20 cellular contexts compared by ENCODE assay signal in the genomic region with DNA sequence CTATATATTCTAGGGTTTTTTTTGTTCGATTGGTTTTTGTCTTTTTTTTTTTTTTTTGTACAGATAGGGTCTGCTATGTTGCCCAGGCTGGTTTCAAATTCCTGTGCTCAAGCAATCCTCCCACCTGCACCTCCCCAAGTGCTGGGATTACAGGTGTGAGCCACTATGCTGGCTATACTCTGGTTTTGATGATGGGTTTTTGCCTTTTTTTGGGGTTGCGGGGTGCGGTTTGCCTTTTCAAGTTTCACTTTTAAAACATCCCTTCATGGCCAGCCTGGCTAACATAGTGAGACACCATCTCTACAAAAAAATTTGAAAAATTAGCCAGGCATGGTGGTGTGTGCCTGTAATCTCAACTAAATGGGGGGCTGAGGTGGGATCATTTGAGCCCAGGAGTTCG. TPM values are rescaled to one million over a fixed set of nuclear protein-coding genes. Genes with fewer than 3 reads are reported as not detected.
A peak's percentile ranks its signal among the peaks of the same experiment; 100 is the strongest.
DNase-seq lines count a peak whose midpoint lies in the region; ATAC-seq and TF ChIP-seq lines count a peak whose summit lies in the region.
"Had no signal": no experiment of that assay in that cellular context is flagged by ENCODE, and none has a peak within 500 bp of the region (broad histone marks: within the 10 kb centered on the region; RNA-seq: fewer than 3 reads in every experiment).

No MANE protein-coding gene starts in this region.

- H3K4me2 ChIP-seq in Loucy (ENCODE audit: low read depth, low read length, poor library complexity, severe bottlenecking) = peak overlapping the region; percentile 31
- no peak overlapping the region for H3K4me2 ChIP-seq in mammary epithelial cell (ENCODE audit: insufficient read depth, low read depth, low read length)

- H3K9me3 Mint-ChIP-seq in activated CD4-positive, alpha-beta T cell treated with anti-CD3 and anti-CD28 coated beads, Interleukin-2, amount 10 ng/mL, durations not matched to agents 7 days and 5 days = no peaks in the 10 kb centered on the region
- H3K9me3 Mint-ChIP-seq in activated CD8-positive, alpha-beta T cell treated with anti-CD3 and anti-CD28 coated beads, Interleukin-2, amount 10 ng/mL, durations not matched to agents 7 days and 5 days (ENCODE audit: insufficient read depth) = no peaks in the 10 kb centered on the region
- H3K9me3 Mint-ChIP-seq in progenitor cell of endocrine pancreas (ENCODE audit: low read depth) = no peaks in the 10 kb centered on the region

- H3F3A ChIP-seq in Loucy (ENCODE audit: low read depth) = no peaks in the 10 kb centered on the region

- H3K27me3 Mint-ChIP-seq in activated CD4-positive, alpha-beta T cell treated with anti-CD3 and anti-CD28 coated beads, Interleukin-2, amount 10 ng/mL, durations not matched to agents 7 days and 5 days = no peaks in the 10 kb centered on the region
- no peaks in the 10 kb centered on the region for H3K27me3 Mint-ChIP-seq in activated CD8-positive, alpha-beta T cell treated with anti-CD3 and anti-CD28 coated beads, Interleukin-2, amount 10 ng/mL, durations not matched to agents 7 days and 5 days (ENCODE audit: low read depth)
- H3K27me3 Mint-ChIP-seq in progenitor cell of endocrine pancreas = no peaks in the 10 kb centered on the region

- H4K20me1 ChIP-seq in Loucy (ENCODE audit: insufficient read depth, low read length, poor library complexity, severe bottlenecking) (peaks cover 97% of the 10 kb centered on the region), mammary epithelial cell (ENCODE audit: insufficient read depth, low read length) (peaks cover 6% of the 10 kb centered on the region)

- H3K4me1 ChIP-seq in Loucy (ENCODE audit: insufficient read depth, low read length, poor library complexity, severe bottlenecking) (peaks cover 46% of the 10 kb centered on the region), mammary epithelial cell (ENCODE audit: insufficient read depth, low read length) (peaks cover 13% of the 10 kb centered on the region)

- BruUV-seq in mammary epithelial cell (replicated peaks; lab: Mats Ljungman, UMichigan) = no TSS peak

- H3K4me3 ChIP-seq in Loucy (ENCODE audit: low read length, poor library complexity, severe bottlenecking) (no peak overlapping the region), mammary epithelial cell (replicated peaks in 1 of 3; ENCODE audit: insufficient read depth in 1 of 3, low read depth in 2 of 3, low read length in 3 of 3) (no peak overlapping the region)
- H3K4me3 ChIP-seq: GM23248 had no signal

- no peak overlapping the region for H3K4me3 Mint-ChIP-seq in activated CD4-positive, alpha-beta T cell treated with anti-CD3 and anti-CD28 coated beads, Interleukin-2, amount 10 ng/mL, durations not matched to agents 7 days and 5 days
- no peak overlapping the region for H3K4me3 Mint-ChIP-seq in activated CD8-positive, alpha-beta T cell treated with anti-CD3 and anti-CD28 coated beads, Interleukin-2, amount 10 ng/mL, durations not matched to agents 7 days and 5 days
- no peak overlapping the region for H3K4me3 Mint-ChIP-seq in progenitor cell of endocrine pancreas (ENCODE audit: low read depth)

- dilution Hi-C loops in mammary epithelial cell (cut with HindIII; ENCODE audit: low sequenced_read_pairs) = no loop called here

- H3K79me2 ChIP-seq in Loucy (ENCODE audit: insufficient read depth, low read length) = peaks cover 100% of the 10 kb centered on the region
- peaks cover 97% of the 10 kb centered on the region for H3K79me2 ChIP-seq in mammary epithelial cell (ENCODE audit: insufficient read depth, low read length)

- no peak overlapping the region for H3K27ac ChIP-seq in mammary epithelial cell (ENCODE audit: insufficient read depth, low read depth, low read length)
- H3K27ac ChIP-seq: GM23248 had no signal

- ATAC-seq in activated CD8-positive, alpha-beta T cell treated with anti-CD3 and anti-CD28 coated beads, Interleukin-2, amount 10 ng/mL, durations not matched to agents 7 days and 5 days = peak; percentile 35
- ATAC-seq: Panc1 had no signal

- H3K9ac ChIP-seq in Loucy (ENCODE audit: low read depth, low read length, poor library complexity, severe bottlenecking) = no peak overlapping the region
- H3K9ac ChIP-seq in mammary epithelial cell (ENCODE audit: insufficient read depth, low read length) = no peak overlapping the region
- H3K9ac ChIP-seq: GM23248 had no signal

- H3K27me3 ChIP-seq in Loucy (ENCODE audit: insufficient read depth, low read length, poor library complexity, severe bottlenecking) (no peaks in the 10 kb centered on the region), mammary epithelial cell (ENCODE audit: insufficient read depth, low read length) (no peaks in the 10 kb centered on the region)

- peaks cover 2% of the 10 kb centered on the region for H3K36me3 Mint-ChIP-seq in activated CD4-positive, alpha-beta T cell treated with anti-CD3 and anti-CD28 coated beads, Interleukin-2, amount 10 ng/mL, durations not matched to agents 7 days and 5 days (ENCODE audit: low read depth)
- H3K36me3 Mint-ChIP-seq in activated CD8-positive, alpha-beta T cell treated with anti-CD3 and anti-CD28 coated beads, Interleukin-2, amount 10 ng/mL, durations not matched to agents 7 days and 5 days (ENCODE audit: low read depth) = peaks cover 14% of the 10 kb centered on the region
- H3K36me3 Mint-ChIP-seq in progenitor cell of endocrine pancreas (ENCODE audit: insufficient read depth) = peaks cover 9% of the 10 kb centered on the region

- intact Hi-C loops in mammary epithelial cell (cut with micrococcal nuclease) = no loop called here

- POLR2A ChIA-PET in activated CD4-positive, alpha-beta T cell treated with anti-CD3 and anti-CD28 coated beads, Interleukin-2, amount 10 ng/mL, durations not matched to agents 7 days and 5 days (lab: Charles Lee) = no interaction called here
- POLR2A ChIA-PET in activated CD8-positive, alpha-beta T cell treated with anti-CD3 and anti-CD28 coated beads, Interleukin-2, amount 10 ng/mL, durations not matched to agents 7 days and 5 days (lab: Charles Lee) = no interaction called here

- H3K36me3 ChIP-seq in Loucy (ENCODE audit: insufficient read depth, low read length) (peaks cover 30% of the 10 kb centered on the region; the same call in 1 of the 2 replicates), mammary epithelial cell (ENCODE audit: insufficient read depth, low read length) (no peaks in the 10 kb centered on the region)

- CTCF ChIA-PET in activated CD4-positive, alpha-beta T cell treated with anti-CD3 and anti-CD28 coated beads, Interleukin-2, amount 10 ng/mL, durations not matched to agents 7 days and 5 days (lab: Charles Lee) = interaction anchor here (1.4 kb wide), 1 partner anchor 37 kb away, joined by 3 read pairs; no protein-coding TSS in a partner anchor
- CTCF ChIA-PET in activated CD8-positive, alpha-beta T cell treated with anti-CD3 and anti-CD28 coated beads, Interleukin-2, amount 10 ng/mL, durations not matched to agents 7 days and 5 days (lab: Charles Lee) = interaction anchor here (0.8 to 0.9 kb wide), 2 partner anchors 18 to 21 kb away, joined by 3 to 4 read pairs; no protein-coding TSS in a partner anchor
- CTCF ChIA-PET in mammary epithelial cell (lab: Charles Lee; ENCODE audit: low non-redundant PET) = no interaction called here

- in situ Hi-C loops in mammary epithelial cell (cut with MboI; ENCODE audit: low sequenced_read_pairs in 2 of 2) = no loop called here

- no peak for TF ChIP-seq CTCF in Loucy (conservative IDR thresholded peaks at IDR 0.05; ENCODE audit: low read length)
- TF ChIP-seq CTCF in progenitor cell of endocrine pancreas (IDR thresholded peaks at IDR 0.05; ENCODE audit: unreplicated experiment) = no peak
- no peak for TF ChIP-seq CTCF in mammary epithelial cell (conservative IDR thresholded peaks at IDR 0.05 in 1 of 2, IDR thresholded peaks at IDR 0.05 in 1 of 2; ENCODE audit: extremely low read depth in 1 of 2, insufficient read depth in 1 of 2, low read depth in 1 of 2, low read length in 2 of 2)

- H2AFZ ChIP-seq in Loucy (ENCODE audit: low read length) (no peak overlapping the region), mammary epithelial cell (ENCODE audit: low read depth, low read length) (no peak overlapping the region)
- H2AFZ ChIP-seq: GM23248 had no signal

- no peak overlapping the region for H3K27ac Mint-ChIP-seq in activated CD4-positive, alpha-beta T cell treated with anti-CD3 and anti-CD28 coated beads, Interleukin-2, amount 10 ng/mL, durations not matched to agents 7 days and 5 days
- no peak overlapping the region for H3K27ac Mint-ChIP-seq in activated CD8-positive, alpha-beta T cell treated with anti-CD3 and anti-CD28 coated beads, Interleukin-2, amount 10 ng/mL, durations not matched to agents 7 days and 5 days
- H3K27ac Mint-ChIP-seq in progenitor cell of endocrine pancreas = peak overlapping the region; percentile 59

- H3K9me2 ChIP-seq in Loucy (replicated peaks; ENCODE audit: low read depth, low read length) = no peaks in the 10 kb centered on the region

- H3K9me3 ChIP-seq in Loucy (ENCODE audit: insufficient read depth, low read depth, low read length) (no peaks in the 10 kb centered on the region), mammary epithelial cell (replicated peaks; ENCODE audit: insufficient read depth, low read length) (no peaks in the 10 kb centered on the region)

- peaks cover 32% of the 10 kb centered on the region for H3K4me1 Mint-ChIP-seq in activated CD4-positive, alpha-beta T cell treated with anti-CD3 and anti-CD28 coated beads, Interleukin-2, amount 10 ng/mL, durations not matched to agents 7 days and 5 days
- peaks cover 34% of the 10 kb centered on the region for H3K4me1 Mint-ChIP-seq in activated CD8-positive, alpha-beta T cell treated with anti-CD3 and anti-CD28 coated beads, Interleukin-2, amount 10 ng/mL, durations not matched to agents 7 days and 5 days (ENCODE audit: low read depth)
- peaks cover 25% of the 10 kb centered on the region for H3K4me1 Mint-ChIP-seq in progenitor cell of endocrine pancreas (ENCODE audit: low read depth)

- 93% methylated on average over 4 of the region's 4 CpGs for WGBS in mammary epithelial cell (ENCODE audit: low coverage, missing lambda C conversion rate)

- peak; percentile 12 for DNase-seq in activated CD4-positive, alpha-beta T cell treated with anti-CD3 and anti-CD28 coated beads, Interleukin-2, amount 10 ng/mL, durations not matched to agents 7 days and 5 days
- DNase-seq in activated CD4-positive, alpha-beta T cell treated with anti-CD3 and anti-CD28 coated beads, Interleukin-2, amount 50 U/mL, for 48 hours = no peak
- no peak for DNase-seq in activated CD8-positive, alpha-beta T cell treated with anti-CD3 and anti-CD28 coated beads, Interleukin-2, amount 10 ng/mL, durations not matched to agents 7 days and 5 days
- DNase-seq in progenitor cell of endocrine pancreas (ENCODE audit: low spot score, unreplicated experiment) = no peak
- DNase-seq in NCI-H2227 treated with DMSO at 0.1 percent for 48 hours (lab: John Stamatoyannopoulos, UW) = no peak
- DNase-seq in mammary epithelial cell = no peak
- DNase-seq in iPS-NIHi11 (ENCODE audit: low spot score) = no peak
- DNase-seq: C1 segment of cervical spinal cord, DND-41, GM23248, HCEC 1CT, MV-4-11, NCI-H1417, NCI-H1930, NCI-H510A, NCI-H774, Right ventricle myocardium superior had no signal

RNA-seq across cellular contexts. Expression of a gene that starts 10.0 kb away (rescaled TPM):
- total RNA-seq in activated CD4-positive, alpha-beta T cell treated with anti-CD3 and anti-CD28 coated beads, Interleukin-2, amount 10 ng/mL, durations not matched to agents 7 days and 5 days = 10 to 100 TPM; 32.0 to 39.8 TPM
- 10 to 100 TPM; 47.6 to 52.2 TPM for total RNA-seq in activated CD8-positive, alpha-beta T cell treated with anti-CD3 and anti-CD28 coated beads, Interleukin-2, amount 10 ng/mL, durations not matched to agents 7 days and 5 days
- total RNA-seq in progenitor cell of endocrine pancreas (312 and 316 TPM in 2 replicates), mammary epithelial cell (100 to 1,000 TPM in 1 of 2 donors, 10 to 100 TPM in 1; 88.9 to 104 TPM)
- 36.7 TPM for polyA plus RNA-seq in mammary epithelial cell
- polyA minus RNA-seq in mammary epithelial cell = 103 TPM

RNA-seq across cellular contexts. Expression of a gene that starts 12.5 kb away (rescaled TPM):
- total RNA-seq in activated CD4-positive, alpha-beta T cell treated with anti-CD3 and anti-CD28 coated beads, Interleukin-2, amount 10 ng/mL, durations not matched to agents 7 days and 5 days = under 1 TPM in 1 of 2 experiments, not detected in 1; 0.29 TPM
- total RNA-seq in activated CD8-positive, alpha-beta T cell treated with anti-CD3 and anti-CD28 coated beads, Interleukin-2, amount 10 ng/mL, durations not matched to agents 7 days and 5 days = under 1 TPM in 1 of 2 experiments, not detected in 1; 0.83 TPM
- total RNA-seq in progenitor cell of endocrine pancreas (5.6 and 5.7 TPM in 2 replicates), mammary epithelial cell (1 to 10 TPM in 1 of 2 donors, under 1 TPM in 1; 0.17 to 5.6 TPM)
- polyA plus RNA-seq in mammary epithelial cell = 2.4 TPM
- polyA minus RNA-seq in mammary epithelial cell = 1.4 TPM
- total RNA-seq: A172, GM23248 had no signal
